ENCODE assay signal across 17 cellular contexts in the genomic region with DNA sequence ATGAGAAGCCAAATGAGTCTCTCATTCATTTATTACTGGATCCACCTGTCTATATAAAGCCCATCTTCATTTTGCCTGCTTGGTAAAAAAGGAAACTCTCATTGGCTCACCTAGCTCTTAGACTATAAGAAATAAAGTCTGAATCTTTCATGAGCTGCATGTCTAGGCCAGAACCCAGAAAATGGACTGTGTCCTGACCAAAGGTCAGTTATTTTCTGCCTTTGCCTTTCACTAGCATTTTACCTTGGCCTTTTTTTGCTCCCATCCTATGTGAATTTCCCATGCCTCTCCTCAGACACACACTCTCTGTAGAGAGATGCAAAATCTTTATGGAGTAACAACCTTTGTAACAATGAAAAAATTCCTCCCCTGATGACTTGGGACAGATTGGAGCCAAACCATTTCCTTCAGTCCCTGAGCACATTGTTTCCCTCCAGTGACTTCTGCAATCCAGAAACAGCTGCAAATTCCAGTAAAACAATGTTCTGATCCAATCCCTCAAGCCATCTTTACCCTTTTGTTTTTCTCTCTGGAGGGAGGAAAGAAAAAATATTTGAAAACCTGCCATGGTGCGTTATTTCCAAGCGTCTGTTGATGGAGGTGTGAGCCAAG. TPM values are rescaled to one million over a fixed set of nuclear protein-coding genes. Genes with fewer than 3 reads are reported as not detected.
DNase-seq lines count a peak whose midpoint lies in the region; ATAC-seq and TF ChIP-seq lines count a peak whose summit lies in the region.
"Had no signal": no experiment of that assay in that cellular context is flagged by ENCODE, and none has a peak within 500 bp of the region (broad histone marks: within the 10 kb centered on the region; RNA-seq: fewer than 3 reads in every experiment).

No MANE protein-coding gene starts in this region.

- no peaks in the 10 kb centered on the region for H3K36me3 ChIP-seq in right atrium auricular region
- H3K36me3 ChIP-seq: MG63 had no signal

- ATAC-seq in Right ventricle myocardium superior (ENCODE audit: poor library complexity) (peak; percentile 63), left lobe of liver (peak; percentile 74), HG03159 (IDR thresholded peaks at IDR 0.05; ENCODE audit: unreplicated experiment) (no peak)
- no peak for ATAC-seq in activated naive CD4-positive, alpha-beta T cell treated with anti-CD3 and anti-CD28 coated beads, Interleukin-2, amount 50 U/mL, for 72 hours
- ATAC-seq: Panc1 had no signal

- no peaks in the 10 kb centered on the region for H3K27me3 ChIP-seq in right atrium auricular region
- H3K27me3 ChIP-seq: MG63 had no signal

- H3K27ac Mint-ChIP-seq in activated naive CD4-positive, alpha-beta T cell treated with anti-CD3 and anti-CD28 coated beads, Interleukin-2, amount 50 U/mL, for 72 hours: no peak overlapping the region

- H3K9me3 ChIP-seq in right atrium auricular region: no peaks in the 10 kb centered on the region
- H3K9me3 ChIP-seq: MG63 had no signal

- no peak overlapping the region for H3K27ac ChIP-seq in right atrium auricular region
- H3K27ac ChIP-seq: C4-2B, KMS-11 had no signal

- H3K9me3 Mint-ChIP-seq in activated naive CD4-positive, alpha-beta T cell treated with anti-CD3 and anti-CD28 coated beads, Interleukin-2, amount 50 U/mL, for 72 hours: peaks cover 0 to 3% of the 10 kb centered on the region in 2 donors

- intact Hi-C loops in Right ventricle myocardium superior (cut with DNase I): no loop called here

- TF ChIP-seq CTCF in right atrium auricular region (IDR thresholded peaks at IDR 0.05): no peak
- no peak for TF ChIP-seq CTCF in fibroblast of the aortic adventitia (IDR thresholded peaks at IDR 0.05; ENCODE audit: insufficient read depth, low read length)

- H3K4me1 ChIP-seq in right atrium auricular region: no peaks in the 10 kb centered on the region

- H3K4me3 ChIP-seq in right atrium auricular region: no peak overlapping the region
- H3K4me3 ChIP-seq in fibroblast of the aortic adventitia (ENCODE audit: low read depth, low read length): no peak overlapping the region
- H3K4me3 ChIP-seq: MG63 had no signal

- no peak for DNase-seq in Right ventricle myocardium superior
- no peak for DNase-seq in right atrium auricular region (ENCODE audit: low spot score)
- peak; percentile 63 for DNase-seq in fibroblast of the aortic adventitia (ENCODE audit: low read depth)
- DNase-seq in left lobe of liver (ENCODE audit: low spot score): no peak
- DNase-seq in AML-193 (lab: John Stamatoyannopoulos, UW): no peak
- no peak for DNase-seq in activated naive CD4-positive, alpha-beta T cell treated with anti-CD3 and anti-CD28 coated beads, Interleukin-2, amount 50 U/mL, for 72 hours (ENCODE audit: low spot score in 2 of 2)
- no peak for DNase-seq in activated T-cell treated with anti-CD3 and anti-CD28 coated beads for 4 hours
- DNase-seq: DMS 273 treated with DMSO at 0.1 percent for 48 hours, GF-D8, MG63, NCI-H1092, NCI-H2227 treated with DMSO at 0.1 percent for 48 hours, NCI-H524 had no signal

- peaks cover 0 to 6% of the 10 kb centered on the region in 2 donors for H3K36me3 Mint-ChIP-seq in activated naive CD4-positive, alpha-beta T cell treated with anti-CD3 and anti-CD28 coated beads, Interleukin-2, amount 50 U/mL, for 72 hours

RNA-seq across cellular contexts. Expression of a gene that starts 33.6 kb away (rescaled TPM):
- 1.4 TPM for total RNA-seq in Right ventricle myocardium superior
- 1 to 10 TPM; 1.6 to 3.2 TPM for total RNA-seq in right atrium auricular region
- under 0.01 and 0.33 TPM in 2 replicates for total RNA-seq in fibroblast of the aortic adventitia (ENCODE audit: low replicate concordance)
- 3.1 TPM for total RNA-seq in left lobe of liver
- 10 to 100 TPM in 1 of 2 donors, 1 to 10 TPM in 1; 8.7 to 10.7 TPM for total RNA-seq in activated naive CD4-positive, alpha-beta T cell treated with anti-CD3 and anti-CD28 coated beads, Interleukin-2, amount 50 U/mL, for 72 hours

Comparison
In these comparisons a context has a peak if more than half of its experiments do, and no peak if none do; other contexts are left out.
1. ATAC-seq: peak in Right ventricle myocardium superior (single experiment) and left lobe of liver (single experiment); none in activated naive CD4-positive, alpha-beta T cell treated with anti-CD3 and anti-CD28 coated beads, Interleukin-2, amount 50 U/mL, for 72 hours (0 of 2) and HG03159 (single experiment).